ENCODE assay signal across 13 cellular contexts in genomic region chr7:119711104-119711503, GRCh38.
DNase-seq lines count a peak whose midpoint lies in the region; ATAC-seq and TF ChIP-seq lines count a peak whose summit lies in the region.
"Had no signal": no experiment of that assay in that cellular context is flagged by ENCODE, and none has a peak within 500 bp of the region (broad histone marks: within the 10 kb centered on the region; RNA-seq: fewer than 3 reads in every experiment).

No MANE protein-coding gene starts in this region.

- DNase-seq in GM12864 (ENCODE audit: low read depth) (peak; percentile 7), superior temporal gyrus (ENCODE audit: extremely low spot score) (no peak), Kasumi-1 (lab: John Stamatoyannopoulos, UW) (no peak)
- no peak for DNase-seq in activated CD8-positive, alpha-beta memory T cell treated with anti-CD3 and anti-CD28 coated beads, Interleukin-2, amount 50 U/mL, for 4 hours
- DNase-seq: activated CD4-positive, alpha-beta T cell treated with anti-CD3 and anti-CD28 coated beads for 36 hours; adrenal gland; head of caudate nucleus; NCI-H2081 treated with DMSO at 0.1 percent for 48 hours had no signal

- ATAC-seq in GM19035 (IDR thresholded peaks at IDR 0.05; ENCODE audit: unreplicated experiment), result peak; percentile 76
- peak; percentile 85 for ATAC-seq in HG02870 (IDR thresholded peaks at IDR 0.05; ENCODE audit: unreplicated experiment)
- ATAC-seq in HG03460 (IDR thresholded peaks at IDR 0.05; ENCODE audit: unreplicated experiment), result peak; percentile 67
- ATAC-seq in GM19467 (IDR thresholded peaks at IDR 0.05; ENCODE audit: unreplicated experiment), result no peak
- ATAC-seq: activated CD4-positive, alpha-beta T cell treated with anti-CD3 and anti-CD28 coated beads for 36 hours; Right ventricle myocardium inferior had no signal

- no peak overlapping the region for H3K4me3 ChIP-seq in GM12864 (ENCODE audit: low read depth, low read length)
- H3K4me3 ChIP-seq: adrenal gland had no signal

- TF ChIP-seq CTCF in GM12864 (IDR thresholded peaks at IDR 0.05; ENCODE audit: low read depth, low read length, missing control alignments), result no peak
